In genomic region chr1:223711838-223712183, GRCh38 we compare ENCODE assay signal across 8 cellular contexts. TPM values are rescaled to one million over a fixed set of nuclear protein-coding genes. Genes with fewer than 3 reads are reported as not detected.
DNase-seq lines count a peak whose midpoint lies in the region; ATAC-seq and TF ChIP-seq lines count a peak whose summit lies in the region.

No MANE protein-coding gene starts in this region.

- 82 to 89% methylated on average over 11 of the region's 11 CpGs for WGBS in ectodermal cell, 2 experiments

- DNase-seq in BJ (ENCODE audit: low read depth), result no peak
- DNase-seq in MM.1S, result no peak
- DNase-seq in natural killer cell, result no peak
- no peak for DNase-seq in anterior cingulate cortex (lab: John Stamatoyannopoulos, UW)
- no peak for DNase-seq in NCI-H1048 (lab: John Stamatoyannopoulos, UW)
- DNase-seq in stimulated activated CD4-positive, alpha-beta T cell treated with anti-CD3 and anti-CD28 coated beads, Interleukin-4, amount 100 ng/mL, for 24 hours, result no peak

- peak overlapping the region; percentile 10; the same call in 1 of the 2 replicates for H3K4me3 ChIP-seq in BJ (ENCODE audit: low read depth, low read length)
- peak overlapping the region; percentile 48; the same call in 1 of the 2 replicates for H3K4me3 ChIP-seq in MM.1S (ENCODE audit: low read length)
- peak overlapping the region; percentile 76 for H3K4me3 ChIP-seq in ectodermal cell (ENCODE audit: insufficient read depth, low read depth, low read length)

- H3K27me3 ChIP-seq in BJ (ENCODE audit: control insufficient read depth, insufficient read depth, low read length), result no peaks in the 10 kb centered on the region
- H3K27me3 ChIP-seq in MM.1S (replicated peaks; ENCODE audit: insufficient read depth, low read length), result no peaks in the 10 kb centered on the region
- H3K27me3 ChIP-seq in ectodermal cell (ENCODE audit: control insufficient read depth, insufficient read depth, low read length, poor library complexity, severe bottlenecking), result peaks cover 11% of the 10 kb centered on the region

- H3K36me3 Mint-ChIP-seq in natural killer cell, result no peaks in the 10 kb centered on the region

- ATAC-seq in natural killer cell, result no peak
- ATAC-seq in GM19351 (IDR thresholded peaks at IDR 0.05; ENCODE audit: unreplicated experiment), result no peak

- H3K36me3 ChIP-seq in BJ (ENCODE audit: control insufficient read depth, insufficient read depth, low read length), result no peaks in the 10 kb centered on the region
- H3K36me3 ChIP-seq in MM.1S (replicated peaks; ENCODE audit: insufficient read depth, low read length), result no peaks in the 10 kb centered on the region
- no peaks in the 10 kb centered on the region for H3K36me3 ChIP-seq in ectodermal cell (ENCODE audit: control insufficient read depth, insufficient read depth, low read length)

- H3F3A ChIP-seq in MM.1S (ENCODE audit: insufficient read depth, low read length), result peaks cover 40% of the 10 kb centered on the region

- H3K27ac ChIP-seq in MM.1S (ENCODE audit: low read length) (no peak overlapping the region), ectodermal cell (ENCODE audit: insufficient read depth, low read depth, low read length, poor library complexity, severe bottlenecking) (no peak overlapping the region)

- peaks cover 23% of the 10 kb centered on the region for H3K79me2 ChIP-seq in MM.1S (ENCODE audit: low read length)

- no peaks in the 10 kb centered on the region for H3K9me3 Mint-ChIP-seq in natural killer cell

- peak overlapping the region; percentile 20; the same call in 1 of the 2 replicates for H3K9ac ChIP-seq in MM.1S (ENCODE audit: low read length)

- peaks cover 44 to 48% of the 10 kb centered on the region in 2 donors for H3K4me1 Mint-ChIP-seq in natural killer cell

- no peaks in the 10 kb centered on the region for H3K27me3 Mint-ChIP-seq in natural killer cell (ENCODE audit: low read depth in 2 of 2)

- H2AFZ ChIP-seq in MM.1S (ENCODE audit: low read length), result peak overlapping the region; percentile 54; the same call in 1 of the 2 replicates

- intact Hi-C loops in natural killer cell (cut with micrococcal nuclease), result loop anchor here (1.0 to 2.0 kb wide), 2 partner anchors 14 to 37 kb away; no protein-coding TSS in a partner anchor

- H3K9me2 ChIP-seq in MM.1S (replicated peaks; ENCODE audit: insufficient read depth, low read length), result no peaks in the 10 kb centered on the region

- peak overlapping the region; percentile 76 for H3K4me2 ChIP-seq in MM.1S (ENCODE audit: low read depth, low read length)

- CTCF ChIA-PET in BJ (lab: Yijun Ruan, JAX), result interaction anchor here (0.9 to 4.4 kb wide), 13 partner anchors 9 to 64 kb away, joined by 3 to 69 read pairs (median 5); no protein-coding TSS in a partner anchor

- H3K9me3 ChIP-seq in MM.1S (replicated peaks; ENCODE audit: insufficient read depth, low read length) (no peaks in the 10 kb centered on the region), ectodermal cell (ENCODE audit: control insufficient read depth, low read length) (no peaks in the 10 kb centered on the region)

- H3K27ac Mint-ChIP-seq in natural killer cell, result peak overlapping the region; percentile 49 to 92

- no peak for TF ChIP-seq CTCF in BJ (IDR thresholded peaks at IDR 0.05; ENCODE audit: insufficient read depth, low read depth, low read length)
- no peak for TF ChIP-seq CTCF in MM.1S (IDR thresholded peaks at IDR 0.05; ENCODE audit: low read length)
- TF ChIP-seq CTCF in natural killer cell (IDR thresholded peaks at IDR 0.05), result no peak

- H3K4me3 Mint-ChIP-seq in natural killer cell, result peak overlapping the region; percentile 81

- H4K20me1 ChIP-seq in MM.1S (ENCODE audit: insufficient read depth, low read length), result no peaks in the 10 kb centered on the region

- POLR2A ChIA-PET in BJ (lab: Charles Lee), result no interaction called here

- H3K4me1 ChIP-seq in MM.1S (ENCODE audit: low read length) (peaks cover 47% of the 10 kb centered on the region), ectodermal cell (ENCODE audit: control insufficient read depth, insufficient read depth, low read length) (peaks cover 10% of the 10 kb centered on the region)

RNA-seq across cellular contexts. Expression of gene CAPN2, which starts 0.5 kb away (rescaled TPM):
- 219 and 222 TPM in 2 replicates for polyA plus RNA-seq in BJ (2011; rRNA removed)
- polyA minus RNA-seq in BJ (2011; rRNA and poly(A)+ RNA removed), result 118 and 125 TPM in 2 replicates
- polyA plus RNA-seq in ectodermal cell (2013, experiment 1 of 4), result 75.2 TPM
- 74.8 TPM for polyA plus RNA-seq in ectodermal cell (2013, experiment 2 of 4)
- polyA plus RNA-seq in ectodermal cell (2013, experiment 3 of 4), result 67.2 TPM
- 75.5 TPM for polyA plus RNA-seq in ectodermal cell (2013, experiment 4 of 4)
- 100 to 1,000 TPM; 228 to 275 (median 236) TPM for total RNA-seq in natural killer cell

RNA-seq across cellular contexts. Expression of gene CAPN8, which starts 46.3 kb away (rescaled TPM):
- polyA plus RNA-seq in BJ (2011; rRNA removed), result 0.11 TPM in 1 of 2 replicates, not detected in the other
- polyA minus RNA-seq in BJ (2011; rRNA and poly(A)+ RNA removed), result 0.15 TPM in 1 of 2 replicates, not detected in the other
- 1.1 TPM for polyA plus RNA-seq in ectodermal cell (2013, experiment 1 of 4)
- not detected for polyA plus RNA-seq in ectodermal cell (2013, experiment 2 of 4)
- polyA plus RNA-seq in ectodermal cell (2013, experiment 3 of 4), result not detected
- not detected for polyA plus RNA-seq in ectodermal cell (2013, experiment 4 of 4)
- 1 to 10 TPM in 1 of 3 donors, under 1 TPM in 2; 0.18 to 6.7 (median 0.84) TPM for total RNA-seq in natural killer cell

Comparison
In these comparisons a context has a peak if more than half of its experiments do, and no peak if none do; other contexts are left out.
1. H3K4me3 ChIP-seq: peak in every context shown above with its lines; median percentile 76 in ectodermal cell; 48 in MM.1S; 10 in BJ.